ENCODE assay signal across 2 cellular contexts in genomic region chr2:238202326-238203103, GRCh38.
TF ChIP-seq lines count a peak whose summit lies in the region.

No MANE protein-coding gene starts in this region.

TF ChIP-seq in GM12878, 131 proteins besides CTCF, POLR2A, EP300 and RAD21:
- TF ChIP-seq ZBTB33 (IDR thresholded peaks at IDR 0.05) (no peak), RUNX3 (IDR thresholded peaks at IDR 0.05; ENCODE audit: low read length) (peak; percentile 42), SMARCA5 (IDR thresholded peaks at IDR 0.05) (0 out of 2 replicates have a peak, but pooled peaks have one; percentile 10), POU2F2 (IDR thresholded peaks at IDR 0.05; ENCODE audit: borderline replicate concordance, low read depth, low read length) (0 out of 3 replicates have a peak, but pooled peaks have one; percentile 3), MXI1 (IDR thresholded peaks at IDR 0.05; ENCODE audit: low read depth, low read length) (peak; percentile 10; the same call in 1 of the 2 replicates), ZNF384 (IDR thresholded peaks at IDR 0.05; ENCODE audit: borderline replicate concordance, low read depth, low read length) (0 out of 2 replicates have a peak, but pooled peaks have one; percentile 6), EGR1 (IDR thresholded peaks at IDR 0.05; ENCODE audit: borderline replicate concordance in 1 of 2, low read depth in 2 of 2, low read length in 2 of 2) (no peak)

TF ChIP-seq in HepG2, 621 proteins besides CTCF, POLR2A, EP300 and RAD21:
- TF ChIP-seq POLR2AphosphoS5 (IDR thresholded peaks at IDR 0.05; ENCODE audit: low read depth, low read length) = no peak
- TF ChIP-seq BATF2 (CRISPR knock-in tag; IDR thresholded peaks at IDR 0.05) = no peak
- TF ChIP-seq SIN3A (IDR thresholded peaks at IDR 0.05; ENCODE audit: borderline replicate concordance, low read depth, low read length) = 0 out of 2 replicates have a peak, but pooled peaks have one; percentile 21
- 0 out of 2 replicates have a peak, but pooled peaks have one; percentile 11 for TF ChIP-seq KDM2A (CRISPR knock-in tag; IDR thresholded peaks at IDR 0.05; ENCODE audit: borderline replicate concordance, low read depth)
- TF ChIP-seq CAMTA2 (CRISPR knock-in tag; IDR thresholded peaks at IDR 0.05; ENCODE audit: borderline replicate concordance) = no peak
- TF ChIP-seq PTBP1 (IDR thresholded peaks at IDR 0.05; ENCODE audit: low read depth, low read length, poor library complexity, severe bottlenecking) = no peak
- peak; percentile 49; the same call in 1 of the 2 replicates for TF ChIP-seq TGIF2 (CRISPR knock-in tag; IDR thresholded peaks at IDR 0.05)
- peak; percentile 31; the same call in 1 of the 2 replicates for TF ChIP-seq SAP130 (CRISPR knock-in tag; IDR thresholded peaks at IDR 0.05; ENCODE audit: low read depth)
- TF ChIP-seq CEBPG (CRISPR knock-in tag; IDR thresholded peaks at IDR 0.05) = no peak
- TF ChIP-seq USF2 (IDR thresholded peaks at IDR 0.05; ENCODE audit: low read depth, low read length) = no peak
- TF ChIP-seq USF2 (CRISPR knock-in tag; IDR thresholded peaks at IDR 0.05; ENCODE audit: borderline replicate concordance) = no peak
- TF ChIP-seq ZNF670 (CRISPR knock-in tag; IDR thresholded peaks at IDR 0.05; ENCODE audit: borderline replicate concordance) = no peak
- 0 out of 2 replicates have a peak, but pooled peaks have one; percentile 2 for TF ChIP-seq ARID5B (CRISPR knock-in tag; IDR thresholded peaks at IDR 0.05)
- TF ChIP-seq ZNF484 (CRISPR knock-in tag; IDR thresholded peaks at IDR 0.05; ENCODE audit: borderline replicate concordance, low read depth) = no peak
- 0 out of 2 replicates have a peak, but pooled peaks have one; percentile 29 for TF ChIP-seq KDM5A (IDR thresholded peaks at IDR 0.05; ENCODE audit: borderline replicate concordance, low read length)
- TF ChIP-seq HOXA5 (CRISPR knock-in tag; IDR thresholded peaks at IDR 0.05) = 0 out of 2 replicates have a peak, but pooled peaks have one; percentile 0
- peak; percentile 73 for TF ChIP-seq ASH2L (IDR thresholded peaks at IDR 0.05; ENCODE audit: insufficient read length, low read depth, low read length)
- 0 out of 2 replicates have a peak, but pooled peaks have one; percentile 32 for TF ChIP-seq ZNF800 (CRISPR knock-in tag; IDR thresholded peaks at IDR 0.05)
- TF ChIP-seq ZNF782 (CRISPR knock-in tag; IDR thresholded peaks at IDR 0.05; ENCODE audit: borderline replicate concordance) = no peak
- no peak for TF ChIP-seq SSRP1 (CRISPR knock-in tag; IDR thresholded peaks at IDR 0.05)
- TF ChIP-seq PAX8 (CRISPR knock-in tag; IDR thresholded peaks at IDR 0.05; ENCODE audit: borderline replicate concordance) = no peak
- TF ChIP-seq HDAC1 (CRISPR knock-in tag; IDR thresholded peaks at IDR 0.05) = 0 out of 2 replicates have a peak, but pooled peaks have one; percentile 13
- peak; percentile 46; the same call in 1 of the 2 replicates for TF ChIP-seq ZNF501 (CRISPR knock-in tag; IDR thresholded peaks at IDR 0.05)
- TF ChIP-seq ZNF546 (CRISPR knock-in tag; conservative IDR thresholded peaks at IDR 0.05) = 0 out of 2 replicates have a peak, but pooled peaks have one; percentile 15
- TF ChIP-seq ZNF691 (CRISPR knock-in tag; IDR thresholded peaks at IDR 0.05; ENCODE audit: borderline replicate concordance, low read depth) = no peak
- TF ChIP-seq TBX2 (CRISPR knock-in tag; IDR thresholded peaks at IDR 0.05; ENCODE audit: borderline replicate concordance) = 0 out of 2 replicates have a peak, but pooled peaks have one; percentile 34
- 0 out of 2 replicates have a peak, but pooled peaks have one; percentile 25 for TF ChIP-seq EEA1 (CRISPR knock-in tag; IDR thresholded peaks at IDR 0.05; ENCODE audit: borderline replicate concordance)
